In the genomic region with DNA sequence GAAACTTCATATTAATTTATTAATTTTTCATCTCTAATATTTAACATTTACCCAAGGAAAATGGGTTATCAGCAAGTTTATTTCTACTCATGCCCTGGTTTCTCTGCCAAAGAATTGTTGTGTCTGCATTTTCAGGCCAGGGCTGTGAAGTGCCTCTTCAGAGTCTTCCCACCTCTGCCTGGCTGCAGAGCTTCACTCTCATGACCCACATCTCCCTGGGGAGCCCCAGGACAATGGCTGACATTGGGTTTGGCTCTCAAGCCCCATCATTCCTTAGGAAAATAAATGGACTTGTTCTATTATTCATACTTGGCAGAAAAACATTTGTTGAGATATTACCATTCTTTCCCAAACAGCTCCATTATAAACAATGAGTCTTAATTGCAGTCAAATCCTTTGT, we compare ENCODE assay signal across 20 cellular contexts. TPM values are rescaled to one million over a fixed set of nuclear protein-coding genes. Genes with fewer than 3 reads are reported as not detected.
DNase-seq lines count a peak whose midpoint lies in the region; ATAC-seq and TF ChIP-seq lines count a peak whose summit lies in the region.
"Had no signal": no experiment of that assay in that cellular context is flagged by ENCODE, and none has a peak within 500 bp of the region (broad histone marks: within the 10 kb centered on the region; RNA-seq: fewer than 3 reads in every experiment).

No MANE protein-coding gene starts in this region.

- no peaks in the 10 kb centered on the region for H3K36me3 ChIP-seq in gastrocnemius medialis
- H3K36me3 ChIP-seq: ascending aorta, SJSA1 had no signal

- intact Hi-C loops in gastrocnemius medialis (cut with DNase I; ENCODE audit: low total_unique reads) = loop anchor here (10.0 kb wide), 1 partner anchor 1808 kb away; no protein-coding TSS in a partner anchor

- H3K4me3 ChIP-seq in choroid plexus epithelial cell (ENCODE audit: low read depth, low read length) (no peak overlapping the region), gastrocnemius medialis (no peak overlapping the region)
- H3K4me3 ChIP-seq: ascending aorta, SJSA1 had no signal

- peak; percentile 41 for DNase-seq in NCI-H82 (lab: John Stamatoyannopoulos, UW)
- no peak for DNase-seq in NCI-H82 treated with DMSO at 0.1 percent for 48 hours (lab: John Stamatoyannopoulos, UW; ENCODE audit: unreplicated experiment)
- DNase-seq in NCI-H187 treated with DMSO at 0.1 percent for 48 hours (lab: John Stamatoyannopoulos, UW) = peak; percentile 49
- DNase-seq in choroid plexus epithelial cell (ENCODE audit: low read depth) = peak; percentile 21
- no peak for DNase-seq in gastrocnemius medialis
- DNase-seq in cerebellar nuclear complex (lab: John Stamatoyannopoulos, UW) = no peak
- no peak for DNase-seq in SKM-1 treated with dmso at 0.1 percent for 144 hours (lab: John Stamatoyannopoulos, UW; ENCODE audit: unreplicated experiment)
- no peak for DNase-seq in NCI-H524 treated with DMSO at 0.1 percent for 48 hours (lab: John Stamatoyannopoulos, UW)
- DNase-seq: activated CD4-positive, alpha-beta T cell treated with anti-CD3 and anti-CD28 coated beads for 36 hours; activated gamma-delta T cell treated with Interleukin-2 at 50 U/mL for 16 hours; CD8-positive, alpha-beta T cell; KG1; NCI-H2171; stimulated activated CD4-positive, alpha-beta T cell treated with anti-CD3 and anti-CD28 coated beads, Interleukin-12 subunit alpha, Interleukin-12 subunit beta, amount 100 ng/mL, for 4 hours; stimulated activated naive CD8-positive, alpha-beta T cell treated with anti-CD3 and anti-CD28 coated beads, Interleukin-15, Interleukin-2, amounts not matched to agents 100 U/mL and 50 U/mL, for 24 hours had no signal

- H3K9me3 ChIP-seq in gastrocnemius medialis = no peaks in the 10 kb centered on the region
- H3K9me3 ChIP-seq: ascending aorta, SJSA1 had no signal

- TF ChIP-seq CTCF in choroid plexus epithelial cell (conservative IDR thresholded peaks at IDR 0.05; ENCODE audit: low read depth, low read length) (no peak), gastrocnemius medialis (IDR thresholded peaks at IDR 0.05 in 4 of 5, conservative IDR thresholded peaks at IDR 0.05 in 1 of 5) (no peak)

- TF ChIP-seq POLR2A in gastrocnemius medialis (IDR thresholded peaks at IDR 0.05) = no peak

- no peaks in the 10 kb centered on the region for H3K27me3 ChIP-seq in gastrocnemius medialis
- H3K27me3 ChIP-seq: ascending aorta, SJSA1 had no signal

- H3K27ac ChIP-seq in gastrocnemius medialis = peak overlapping the region; percentile 88 to 94 (median 92)
- H3K27ac ChIP-seq: ascending aorta, HL-60, parathyroid adenoma, SJSA1 had no signal

- in situ Hi-C loops in gastrocnemius medialis (cut with MboI; ENCODE audit: low sequenced_read_pairs in 4 of 4) = loop anchor here in 1 of 4 donors (25.0 kb wide), 1 partner anchor 1776 kb away; a partner anchor contains a TSS

- H3K4me1 ChIP-seq in gastrocnemius medialis = peaks cover 46 to 55% of the 10 kb centered on the region in 2 donors
- H3K4me1 ChIP-seq: ascending aorta, parathyroid adenoma had no signal

- no peak for ATAC-seq in gastrocnemius medialis
- ATAC-seq: activated CD4-positive, alpha-beta T cell treated with anti-CD3 and anti-CD28 coated beads for 36 hours; CD8-positive, alpha-beta T cell; esophagus mucosa; stimulated activated naive CD8-positive, alpha-beta T cell treated with anti-CD3 and anti-CD28 coated beads, Interleukin-15, Interleukin-2, amounts not matched to agents 100 U/mL and 50 U/mL, for 24 hours had no signal

RNA-seq across cellular contexts. Expression of a gene that starts 30.3 kb away (rescaled TPM):
- total RNA-seq in gastrocnemius medialis = 100 to 1,000 TPM in 3 of 4 donors, 10 to 100 TPM in 1; 83.9 to 157 (median 120) TPM
- total RNA-seq: activated CD4-positive, alpha-beta T cell treated with anti-CD3 and anti-CD28 coated beads for 36 hours; CD8-positive, alpha-beta T cell had no signal

Comparison
In these comparisons a context has a peak if more than half of its experiments do, and no peak if none do; other contexts are left out.
1. DNase-seq: peak in NCI-H82 (single experiment), NCI-H187 treated with DMSO at 0.1 percent for 48 hours (single experiment) and choroid plexus epithelial cell (single experiment); none in NCI-H82 treated with DMSO at 0.1 percent for 48 hours (single experiment), gastrocnemius medialis (0 of 2), cerebellar nuclear complex (0 of 2), SKM-1 treated with dmso at 0.1 percent for 144 hours (single experiment) and NCI-H524 treated with DMSO at 0.1 percent for 48 hours (single experiment).